Comparison of ENCODE assay signal across 8 cellular contexts in the genomic region with DNA sequence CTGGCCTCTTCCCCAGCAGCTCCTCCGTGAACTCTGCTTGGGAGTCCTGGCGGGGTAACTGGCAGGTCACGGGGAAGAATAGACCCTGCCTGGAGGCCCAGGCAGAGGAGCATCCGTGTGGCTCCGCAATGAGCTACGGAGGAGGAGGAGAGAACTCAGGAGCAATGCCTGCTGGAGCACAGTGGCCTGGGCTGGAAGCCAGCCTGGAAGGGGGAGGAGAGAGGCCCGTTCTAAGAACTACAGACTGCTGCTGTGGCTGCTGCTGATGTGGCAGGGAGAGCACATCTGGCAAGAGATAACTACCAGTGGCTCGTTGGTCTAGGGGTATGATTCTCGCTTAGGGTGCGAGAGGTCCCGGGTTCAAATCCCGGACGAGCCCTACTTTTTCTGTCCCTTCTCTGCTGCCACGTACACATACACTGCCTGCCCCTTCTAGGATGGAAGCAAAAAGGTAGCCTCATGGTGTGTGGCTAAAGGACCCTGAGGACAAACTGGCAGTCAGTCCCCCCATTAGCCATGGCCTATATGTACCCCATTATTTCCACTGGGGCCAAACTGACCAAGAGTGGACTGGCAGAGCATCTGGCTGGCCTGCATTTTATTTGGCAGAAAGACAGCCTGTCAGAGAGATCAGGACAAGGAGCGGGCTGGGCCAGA. TPM values are rescaled to one million over a fixed set of nuclear protein-coding genes. Genes with fewer than 3 reads are reported as not detected.
A peak's percentile ranks its signal among the peaks of the same experiment; 100 is the strongest.
DNase-seq lines count a peak whose midpoint lies in the region; ATAC-seq and TF ChIP-seq lines count a peak whose summit lies in the region.

No MANE protein-coding gene starts in this region.

- DNase-seq in A673 (ENCODE audit: low spot score) = peak; percentile 66
- peak; percentile 69 for DNase-seq in HT-29 (ENCODE audit: low spot score)
- peak in 31 of 61 donors; percentile 3 to 52 (median 22) for DNase-seq in caudate nucleus (lab: John Stamatoyannopoulos, UW)
- DNase-seq in kidney tubule cell (ENCODE audit: low spot score) = peak; percentile 76
- peak; percentile 84 for DNase-seq in ureter (ENCODE audit: low spot score)

- CTCF ChIA-PET in A673 (lab: Charles Lee) = no interaction called here

- POLR2A ChIA-PET in A673 (lab: Charles Lee; ENCODE audit: low non-redundant PET) = no interaction called here

- no TSS peak for BruUV-seq in A673 (replicated peaks; lab: Mats Ljungman, UMichigan)

- ATAC-seq in GM21360 (IDR thresholded peaks at IDR 0.05; ENCODE audit: unreplicated experiment) (no peak), HG03442 (IDR thresholded peaks at IDR 0.05; ENCODE audit: unreplicated experiment) (no peak), HG02763 (IDR thresholded peaks at IDR 0.05; ENCODE audit: unreplicated experiment) (no peak)

- intact Hi-C loops in A673 (cut with micrococcal nuclease; ENCODE audit: unreplicated experiment) = no loop called here

- H3K27me3 ChIP-seq in A673 (replicated peaks; ENCODE audit: insufficient read depth, low read depth, low read length, poor library complexity) = peaks cover 4% of the 10 kb centered on the region

- H3K27ac ChIP-seq in A673 (ENCODE audit: low read depth, low read length, poor library complexity, severe bottlenecking) = no peak overlapping the region
- H3K27ac ChIP-seq in caudate nucleus (ENCODE audit: low read depth, low read length) = no peak overlapping the region

- H3K4me1 ChIP-seq in A673 (ENCODE audit: insufficient read depth, low read length, poor library complexity, severe bottlenecking) = no peaks in the 10 kb centered on the region

- no peaks in the 10 kb centered on the region for H3K36me3 ChIP-seq in A673 (ENCODE audit: insufficient read depth, low read length, poor library complexity, severe bottlenecking)

- TF ChIP-seq CTCF in A673 (conservative IDR thresholded peaks at IDR 0.05; ENCODE audit: low read depth, low read length) = no peak

- no peak overlapping the region for H3K4me3 ChIP-seq in A673 (ENCODE audit: low read depth, low read length, poor library complexity, severe bottlenecking)

- H3K9me3 ChIP-seq in A673 (ENCODE audit: low read depth, low read length, poor library complexity, severe bottlenecking) = no peaks in the 10 kb centered on the region

RNA-seq across cellular contexts. Expression of a gene that starts 7.7 kb away (rescaled TPM):
- total RNA-seq in A673 (2021) (not detected in 2 replicates), ureter (not detected)
- total RNA-seq in HT-29 (2014; rRNA removed; shearing (Covaris generic)) = not detected in 2 replicates

RNA-seq across cellular contexts. Expression of a gene that starts 8.5 kb away (rescaled TPM):
- 4.4 and 6.9 TPM in 2 replicates for total RNA-seq in A673 (2021)
- not detected in 2 replicates for total RNA-seq in HT-29 (2014; rRNA removed; shearing (Covaris generic))
- 12.5 TPM for total RNA-seq in ureter

RNA-seq across cellular contexts. Expression of a gene that starts 44.1 kb away (rescaled TPM):
- total RNA-seq in A673 (2021) (161 and 162 TPM in 2 replicates), ureter (82.5 TPM)
- 61.3 and 68.8 TPM in 2 replicates for total RNA-seq in HT-29 (2014; rRNA removed; shearing (Covaris generic))

RNA-seq across cellular contexts. Expression of a gene that starts 46.9 kb away (rescaled TPM):
- total RNA-seq in A673 (2021) (6.5 and 7.8 TPM in 2 replicates), ureter (84.1 TPM)
- total RNA-seq in HT-29 (2014; rRNA removed; shearing (Covaris generic)) = 0.03 and 0.05 TPM in 2 replicates

Comparison
In these comparisons a context has a peak if more than half of its experiments do, and no peak if none do; other contexts are left out.
1. DNase-seq: peak in every context shown above with its lines; median percentile 84 in ureter; 76 in kidney tubule cell; 69 in HT-29; 66 in A673; 22 in caudate nucleus.